9 cellular contexts compared by ENCODE assay signal in the genomic region with DNA sequence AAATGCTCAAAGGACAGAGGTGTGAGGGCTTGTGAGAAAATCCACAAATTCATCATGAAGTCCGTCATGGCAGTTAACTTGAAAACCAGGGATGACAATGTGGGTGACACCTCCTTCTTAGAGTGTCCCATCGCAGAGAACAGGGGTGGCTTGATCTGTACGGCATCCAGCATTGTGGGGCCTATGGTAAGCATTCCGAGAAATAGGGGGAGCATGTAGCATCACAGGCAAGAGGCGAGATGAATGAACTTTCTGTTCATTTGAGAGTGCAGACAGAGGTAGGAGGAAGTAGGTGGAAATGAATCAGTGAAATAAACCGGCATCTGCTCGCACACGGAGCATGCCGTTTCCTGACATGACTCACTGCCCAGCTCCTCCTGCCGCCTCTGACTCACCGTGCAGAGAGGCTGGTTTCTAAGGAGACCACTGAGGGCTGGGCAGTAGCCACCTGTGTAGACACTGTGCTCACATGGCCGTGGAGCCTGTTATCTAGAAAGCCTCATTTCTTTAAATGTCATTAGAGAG.
DNase-seq lines count a peak whose midpoint lies in the region; ATAC-seq, FAIRE-seq and TF ChIP-seq lines count a peak whose summit lies in the region.
"Had no signal": no experiment of that assay in that cellular context is flagged by ENCODE, and none has a peak within 500 bp of the region (broad histone marks: within the 10 kb centered on the region; RNA-seq: fewer than 3 reads in every experiment).

No MANE protein-coding gene starts in this region.

- H3K4me3 ChIP-seq in ACC112 (ENCODE audit: low read depth, low read length) (peak overlapping the region; percentile 35; the same call in 1 of the 2 replicates), neural progenitor cell (no peak overlapping the region), aorta (ENCODE audit: low read length in 2 of 2) (no peak overlapping the region)
- H3K4me3 ChIP-seq: skin epidermis had no signal

- intact Hi-C loops in aorta (cut with DNase I) = loop anchor here (2.0 to 5.0 kb wide), 2 partner anchors 26 to 40 kb away; no protein-coding TSS in a partner anchor

- H3K9ac ChIP-seq in neural progenitor cell = no peak overlapping the region

- H2AFZ ChIP-seq in ACC112 (ENCODE audit: low read length, unreplicated experiment) = peak overlapping the region; percentile 19
- H2AFZ ChIP-seq in neural progenitor cell (replicated peaks) = no peak overlapping the region

- DNase-seq in GM18507 (ENCODE audit: extremely low spot score, insufficient read length, low read depth) (peak; percentile 18), NCI-H1694 treated with DMSO at 0.1 percent for 48 hours (lab: John Stamatoyannopoulos, UW) (peak; percentile 26), WTC11 (ENCODE audit: low spot score) (no peak), epithelial cell of prostate (ENCODE audit: low read depth, low spot score) (peak; percentile 93), neural progenitor cell (ENCODE audit: low spot score) (no peak), aorta (peak; percentile 86 to 89)

- H3K9me3 ChIP-seq in neural progenitor cell (ENCODE audit: low read depth) = no peaks in the 10 kb centered on the region
- H3K9me3 ChIP-seq in aorta (ENCODE audit: control insufficient read depth, low read length) = no peaks in the 10 kb centered on the region

- H3K4me1 ChIP-seq in ACC112 (ENCODE audit: control insufficient read depth, insufficient read depth, low read length, unreplicated experiment) = peaks cover 25% of the 10 kb centered on the region
- peaks cover 45% of the 10 kb centered on the region for H3K4me1 ChIP-seq in neural progenitor cell
- peaks cover 0 to 5% of the 10 kb centered on the region in 2 donors for H3K4me1 ChIP-seq in aorta (ENCODE audit: control insufficient read depth in 1 of 2, insufficient read depth in 2 of 2, low read length in 2 of 2)

- H3K4me2 ChIP-seq in neural progenitor cell = no peak overlapping the region

- peaks cover 16% of the 10 kb centered on the region for H3F3A ChIP-seq in neural progenitor cell (ENCODE audit: low read depth)

- no peaks in the 10 kb centered on the region for H4K20me1 ChIP-seq in neural progenitor cell (ENCODE audit: low read depth)

- no peaks in the 10 kb centered on the region for H3K36me3 Mint-ChIP-seq in WTC11
- no peaks in the 10 kb centered on the region for H3K36me3 Mint-ChIP-seq in neural progenitor cell

- WGBS in aorta, 2 donors = 18 to 20% methylated on average over 12 of the region's 12 CpGs

- no peaks in the 10 kb centered on the region for H3K27me3 Mint-ChIP-seq in WTC11 (ENCODE audit: low read depth)
- peaks cover 3% of the 10 kb centered on the region for H3K27me3 Mint-ChIP-seq in neural progenitor cell (ENCODE audit: insufficient read depth, low read depth)

- CTCF ChIA-PET in WTC11 (lab: Charles Lee) = no interaction called here

- peak overlapping the region; percentile 44 for H3K27ac ChIP-seq in ACC112 (ENCODE audit: low read depth, low read length)
- peak overlapping the region; percentile 64 for H3K27ac ChIP-seq in epithelial cell of prostate
- H3K27ac ChIP-seq in neural progenitor cell = no peak overlapping the region
- peak overlapping the region; percentile 71 to 99 for H3K27ac ChIP-seq in aorta (ENCODE audit: low read depth in 1 of 2, low read length in 2 of 2)

- peaks cover 21% of the 10 kb centered on the region for H3K4me1 Mint-ChIP-seq in WTC11
- H3K4me1 Mint-ChIP-seq in neural progenitor cell = peaks cover 31% of the 10 kb centered on the region

- H3K9me3 Mint-ChIP-seq in WTC11 (0 out of 2 replicates have a peak, but pooled peaks cover 8% of the 10 kb centered on the region), neural progenitor cell (no peaks in the 10 kb centered on the region)

- H3K4me3 Mint-ChIP-seq in WTC11 = no peak overlapping the region
- H3K4me3 Mint-ChIP-seq in neural progenitor cell = peak overlapping the region; percentile 13

- H3K27ac Mint-ChIP-seq in WTC11 = no peak overlapping the region
- H3K27ac Mint-ChIP-seq in neural progenitor cell = no peak overlapping the region

- H3K27me3 ChIP-seq in ACC112 (ENCODE audit: insufficient read depth, low read length) (no peaks in the 10 kb centered on the region), neural progenitor cell (no peaks in the 10 kb centered on the region), aorta (ENCODE audit: control insufficient read depth in 1 of 2, insufficient read depth in 2 of 2, low read length in 1 of 2) (no peaks in the 10 kb centered on the region)

- no peak for TF ChIP-seq CTCF in WTC11 (IDR thresholded peaks at IDR 0.05)
- TF ChIP-seq CTCF in neural progenitor cell (IDR thresholded peaks at IDR 0.05) = no peak

- POLR2A ChIA-PET in WTC11 (lab: Charles Lee) = no interaction called here

- ATAC-seq in HG02870 (IDR thresholded peaks at IDR 0.05; ENCODE audit: unreplicated experiment) = peak; percentile 99
- ATAC-seq in WTC11 = peak; percentile 48; the same call in 1 of the 2 replicates
- peak; percentile 94 for ATAC-seq in aorta (ENCODE audit: low FRiP score)

- peak; percentile 91 for FAIRE-seq in GM18507 (lab: Jason Lieb, UNC)

- H3K36me3 ChIP-seq in ACC112 (ENCODE audit: insufficient read depth, low read length) (no peaks in the 10 kb centered on the region), neural progenitor cell (no peaks in the 10 kb centered on the region), aorta (ENCODE audit: control insufficient read depth in 1 of 2, insufficient read depth in 2 of 2, low read length in 1 of 2) (no peaks in the 10 kb centered on the region)

- no peaks in the 10 kb centered on the region for H3K79me2 ChIP-seq in ACC112 (ENCODE audit: control insufficient read depth, insufficient read depth, low read length, unreplicated experiment)
- H3K79me2 ChIP-seq in neural progenitor cell (ENCODE audit: low read depth) = no peaks in the 10 kb centered on the region

TF ChIP-seq in WTC11, 78 proteins besides CTCF, POLR2A, EP300 and RAD21 (continues in another document):
- TF ChIP-seq, protein P1, sequence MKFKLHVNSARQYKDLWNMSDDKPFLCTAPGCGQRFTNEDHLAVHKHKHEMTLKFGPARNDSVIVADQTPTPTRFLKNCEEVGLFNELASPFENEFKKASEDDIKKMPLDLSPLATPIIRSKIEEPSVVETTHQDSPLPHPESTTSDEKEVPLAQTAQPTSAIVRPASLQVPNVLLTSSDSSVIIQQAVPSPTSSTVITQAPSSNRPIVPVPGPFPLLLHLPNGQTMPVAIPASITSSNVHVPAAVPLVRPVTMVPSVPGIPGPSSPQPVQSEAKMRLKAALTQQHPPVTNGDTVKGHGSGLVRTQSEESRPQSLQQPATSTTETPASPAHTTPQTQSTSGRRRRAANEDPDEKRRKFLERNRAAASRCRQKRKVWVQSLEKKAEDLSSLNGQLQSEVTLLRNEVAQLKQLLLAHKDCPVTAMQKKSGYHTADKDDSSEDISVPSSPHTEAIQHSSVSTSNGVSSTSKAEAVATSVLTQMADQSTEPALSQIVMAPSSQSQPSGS (CRISPR knock-in tag; IDR thresholded peaks at IDR 0.05; ENCODE audit: borderline replicate concordance, low read depth) = no peak
- TF ChIP-seq, protein P2, sequence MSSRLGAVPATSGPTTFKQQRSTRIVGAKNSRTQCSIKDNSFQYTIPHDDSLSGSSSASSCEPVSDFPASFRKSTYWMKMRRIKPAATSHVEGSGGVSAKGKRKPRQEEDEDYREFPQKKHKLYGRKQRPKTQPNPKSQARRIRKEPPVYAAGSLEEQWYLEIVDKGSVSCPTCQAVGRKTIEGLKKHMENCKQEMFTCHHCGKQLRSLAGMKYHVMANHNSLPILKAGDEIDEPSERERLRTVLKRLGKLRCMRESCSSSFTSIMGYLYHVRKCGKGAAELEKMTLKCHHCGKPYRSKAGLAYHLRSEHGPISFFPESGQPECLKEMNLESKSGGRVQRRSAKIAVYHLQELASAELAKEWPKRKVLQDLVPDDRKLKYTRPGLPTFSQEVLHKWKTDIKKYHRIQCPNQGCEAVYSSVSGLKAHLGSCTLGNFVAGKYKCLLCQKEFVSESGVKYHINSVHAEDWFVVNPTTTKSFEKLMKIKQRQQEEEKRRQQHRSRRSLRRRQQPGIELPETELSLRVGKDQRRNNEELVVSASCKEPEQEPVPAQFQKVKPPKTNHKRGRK (CRISPR knock-in tag; IDR thresholded peaks at IDR 0.05; ENCODE audit: borderline replicate concordance) = no peak
- TF ChIP-seq, protein P3, sequence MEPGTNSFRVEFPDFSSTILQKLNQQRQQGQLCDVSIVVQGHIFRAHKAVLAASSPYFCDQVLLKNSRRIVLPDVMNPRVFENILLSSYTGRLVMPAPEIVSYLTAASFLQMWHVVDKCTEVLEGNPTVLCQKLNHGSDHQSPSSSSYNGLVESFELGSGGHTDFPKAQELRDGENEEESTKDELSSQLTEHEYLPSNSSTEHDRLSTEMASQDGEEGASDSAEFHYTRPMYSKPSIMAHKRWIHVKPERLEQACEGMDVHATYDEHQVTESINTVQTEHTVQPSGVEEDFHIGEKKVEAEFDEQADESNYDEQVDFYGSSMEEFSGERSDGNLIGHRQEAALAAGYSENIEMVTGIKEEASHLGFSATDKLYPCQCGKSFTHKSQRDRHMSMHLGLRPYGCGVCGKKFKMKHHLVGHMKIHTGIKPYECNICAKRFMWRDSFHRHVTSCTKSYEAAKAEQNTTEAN (CRISPR knock-in tag; IDR thresholded peaks at IDR 0.05) = no peak

Comparison
In these comparisons a context has a peak if more than half of its experiments do, and no peak if none do; other contexts are left out.
1. DNase-seq: peak in GM18507 (single experiment), NCI-H1694 treated with DMSO at 0.1 percent for 48 hours (single experiment), epithelial cell of prostate (single experiment) and aorta (2 of 2); none in WTC11 (single experiment) and neural progenitor cell (single experiment).
2. ATAC-seq: peak in every context shown above with its lines; median percentile 99 in HG02870; 94 in aorta; 48 in WTC11.